1 cellular context compared by ENCODE assay signal in genomic region chr1:33093004-33093403, GRCh38.
TF ChIP-seq lines count a peak whose summit lies in the region.

No MANE protein-coding gene starts in this region.

TF ChIP-seq in IMR-90, 13 proteins besides CTCF, POLR2A, EP300 and RAD21:
- TF ChIP-seq ELK1 (IDR thresholded peaks at IDR 0.05; ENCODE audit: borderline replicate concordance, low read depth, low read length) (no peak), MAZ (IDR thresholded peaks at IDR 0.05; ENCODE audit: borderline replicate concordance, low read depth, low read length) (no peak), BHLHE40 (IDR thresholded peaks at IDR 0.05; ENCODE audit: low read depth, low read length) (no peak), RCOR1 (IDR thresholded peaks at IDR 0.05; ENCODE audit: insufficient replicate concordance, low read length) (no peak), MAFK (IDR thresholded peaks at IDR 0.05; ENCODE audit: low read depth, low read length) (no peak), USF2 (IDR thresholded peaks at IDR 0.05; ENCODE audit: low read depth, low read length) (no peak), CEBPB (IDR thresholded peaks at IDR 0.05; ENCODE audit: low read depth, low read length) (no peak), RFX5 (IDR thresholded peaks at IDR 0.05; ENCODE audit: low read depth, low read length) (no peak), SMC3 (IDR thresholded peaks at IDR 0.05; ENCODE audit: low read depth, low read length) (no peak), MXI1 (IDR thresholded peaks at IDR 0.05; ENCODE audit: borderline replicate concordance, low read depth, low read length) (no peak), FOS (IDR thresholded peaks at IDR 0.05; ENCODE audit: low read depth, low read length) (no peak), NFE2L2 (IDR thresholded peaks at IDR 0.05; ENCODE audit: low read depth, low read length) (no peak), CHD1 (IDR thresholded peaks at IDR 0.05; ENCODE audit: low read depth, low read length) (no peak)
